In genomic region chr15:89206908-89207331, GRCh38 we compare ENCODE assay signal across 8 cellular contexts. TPM values are rescaled to one million over a fixed set of nuclear protein-coding genes. Genes with fewer than 3 reads are reported as not detected.
DNase-seq lines count a peak whose midpoint lies in the region; ATAC-seq and TF ChIP-seq lines count a peak whose summit lies in the region.

No MANE protein-coding gene starts in this region.

- 1 to 3% methylated on average over 14 of the region's 14 CpGs for WGBS in lung, 2 donors

- TF ChIP-seq CTCF in lung (IDR thresholded peaks at IDR 0.05; ENCODE audit: control extremely low read depth, extremely low read depth) = peak; percentile 85

- H3K27me3 ChIP-seq in lung (ENCODE audit: control insufficient read depth, insufficient read depth) = no peaks in the 10 kb centered on the region

- peaks cover 0 to 5% of the 10 kb centered on the region in 2 donors for H3K4me1 ChIP-seq in lung (ENCODE audit: control insufficient read depth in 2 of 2, insufficient read depth in 2 of 2, low read length in 2 of 2)

- DNase-seq in NCI-H510A treated with DMSO at 0.1 percent for 48 hours (lab: John Stamatoyannopoulos, UW) (peak; percentile 37), NCI-H510A (lab: John Stamatoyannopoulos, UW) (no peak), NCI-H460 (ENCODE audit: extremely low read depth, low read depth) (peak; percentile 67), dedifferentiated amniotic fluid mesenchymal stem cell (ENCODE audit: extremely low spot score) (peak; percentile 49), lung (ENCODE audit: low spot score) (peak; percentile 76)
- peak; percentile 57 to 67 for DNase-seq in activated CD4-positive, alpha-beta T cell treated with anti-CD3 and anti-CD28 coated beads, Interleukin-2, amount 50 U/mL, for 24 hours (ENCODE audit: low read depth in 1 of 2, low spot score in 1 of 2)
- peak; percentile 52 to 71 (median 57) for DNase-seq in stimulated activated CD4-positive, alpha-beta T cell treated with anti-CD3 and anti-CD28 coated beads, TNF-alpha, amount 100 ng/mL, for 4 hours (ENCODE audit: low read depth in 3 of 3)

- no peak overlapping the region for H3K4me3 ChIP-seq in lung

- H3K27ac ChIP-seq in lung (ENCODE audit: low read depth in 1 of 2, low read length in 1 of 2) = no peak overlapping the region

- no peaks in the 10 kb centered on the region for H3K9me3 ChIP-seq in lung (ENCODE audit: control insufficient read depth in 2 of 2, insufficient read depth in 1 of 2, low read length in 1 of 2)

- ATAC-seq in HG03045 (IDR thresholded peaks at IDR 0.05; ENCODE audit: unreplicated experiment) (peak; percentile 73), lung (ENCODE audit: insufficient read depth, low FRiP score) (peak; percentile 82)

- H3K36me3 ChIP-seq in lung (ENCODE audit: control insufficient read depth in 2 of 2, insufficient read depth in 2 of 2, low read length in 2 of 2) = peaks cover 0 to 2% of the 10 kb centered on the region in 2 donors

RNA-seq across cellular contexts. Expression of gene RLBP1, which starts 14.5 kb away (rescaled TPM):
- total RNA-seq in NCI-H460 (2014; rRNA removed; shearing (Covaris generic)) = not detected in 2 replicates
- polyA plus RNA-seq in NCI-H460 (2014; cell fraction: nucleus; rRNA removed) = not detected in 2 replicates
- not detected for total RNA-seq in lung
- polyA plus RNA-seq in lung = not detected

RNA-seq across cellular contexts. Expression of gene FANCI, which starts 36.9 kb away (rescaled TPM):
- 39.4 and 44.7 TPM in 2 replicates for total RNA-seq in NCI-H460 (2014; rRNA removed; shearing (Covaris generic))
- polyA plus RNA-seq in NCI-H460 (2014; cell fraction: nucleus; rRNA removed) = 115 and 116 TPM in 2 replicates
- total RNA-seq in lung = 10 to 100 TPM in 1 of 2 donors, 1 to 10 TPM in 1; 8.6 to 11.9 TPM
- polyA plus RNA-seq in lung = 1 to 10 TPM; 3.2 to 4.0 TPM
